Comparison of ENCODE assay signal across 1 cellular context in genomic region chr14:99522934-99523660, GRCh38.
TF ChIP-seq lines count a peak whose summit lies in the region.

No MANE protein-coding gene starts in this region.

TF ChIP-seq in GM12878, 131 proteins besides CTCF, POLR2A, EP300 and RAD21 (continued from another document):
- TF ChIP-seq E4F1 (IDR thresholded peaks at IDR 0.05; ENCODE audit: borderline replicate concordance, partially characterized antibody) = no peak
- no peak for TF ChIP-seq CHD4 (IDR thresholded peaks at IDR 0.05)
- TF ChIP-seq JUND (IDR thresholded peaks at IDR 0.05; ENCODE audit: low read depth, low read length) = no peak
- no peak for TF ChIP-seq CHD1 (IDR thresholded peaks at IDR 0.05; ENCODE audit: low read depth, low read length)
- TF ChIP-seq BMI1 (IDR thresholded peaks at IDR 0.05; ENCODE audit: borderline replicate concordance) = no peak
- no peak for TF ChIP-seq RB1 (IDR thresholded peaks at IDR 0.05; ENCODE audit: borderline replicate concordance)
- TF ChIP-seq EGR1 (IDR thresholded peaks at IDR 0.05; ENCODE audit: borderline replicate concordance in 1 of 2, low read depth in 2 of 2, low read length in 2 of 2) = no peak
- TF ChIP-seq ASH2L (IDR thresholded peaks at IDR 0.05; ENCODE audit: borderline replicate concordance, low read depth) = no peak
- TF ChIP-seq ZZZ3 (IDR thresholded peaks at IDR 0.05; ENCODE audit: control insufficient read depth, insufficient read length, low read depth) = no peak
- no peak for TF ChIP-seq SUPT20H (IDR thresholded peaks at IDR 0.05; ENCODE audit: borderline replicate concordance, control insufficient read depth, low read depth, low read length)
- no peak for TF ChIP-seq ZNF217 (IDR thresholded peaks at IDR 0.05)
- no peak for TF ChIP-seq FOXM1 (IDR thresholded peaks at IDR 0.05; ENCODE audit: low read depth, low read length)
- no peak for TF ChIP-seq SKIL (IDR thresholded peaks at IDR 0.05; ENCODE audit: low read depth, poor library complexity, severe bottlenecking)
- no peak for TF ChIP-seq CREB1 (IDR thresholded peaks at IDR 0.05; ENCODE audit: low read depth)
- no peak for TF ChIP-seq RUNX3 (IDR thresholded peaks at IDR 0.05; ENCODE audit: low read length)
- no peak for TF ChIP-seq MAX (IDR thresholded peaks at IDR 0.05; ENCODE audit: low read depth, low read length)
- TF ChIP-seq RBBP5 (conservative IDR thresholded peaks at IDR 0.05) = no peak
